In the genomic region with DNA sequence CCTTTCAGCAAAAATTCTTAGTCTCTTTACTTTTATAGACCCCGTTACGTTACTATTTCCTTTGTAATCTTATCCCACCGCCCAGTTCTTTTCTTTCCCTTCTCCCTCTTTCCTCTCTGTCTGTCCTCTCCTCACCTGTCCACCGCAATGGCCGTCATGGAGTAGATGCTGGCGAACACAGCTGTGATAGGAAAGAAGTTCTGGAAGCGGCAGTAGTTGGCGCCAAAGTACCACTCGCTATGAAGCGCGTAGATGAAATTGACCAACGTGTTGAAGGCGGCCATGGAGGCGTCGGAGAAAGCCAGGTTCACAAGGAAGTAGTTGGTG, we compare ENCODE assay signal across 11 cellular contexts. TPM values are rescaled to one million over a fixed set of nuclear protein-coding genes. Genes with fewer than 3 reads are reported as not detected.
ATAC-seq and TF ChIP-seq lines count a peak whose summit lies in the region.
"Had no signal": no experiment of that assay in that cellular context is flagged by ENCODE, and none has a peak within 500 bp of the region (broad histone marks: within the 10 kb centered on the region; RNA-seq: fewer than 3 reads in every experiment).

No MANE protein-coding gene starts in this region.

- H3K4me1 ChIP-seq in HUES64 (ENCODE audit: insufficient read depth, low read length) (no peaks in the 10 kb centered on the region), iPS-18a (ENCODE audit: control insufficient read depth, low read depth, low read length) (peaks cover 3% of the 10 kb centered on the region), rectal smooth muscle tissue (ENCODE audit: control insufficient read depth, insufficient read depth, low read length) (no peaks in the 10 kb centered on the region)

- H3K4me3 ChIP-seq in HUES64 (ENCODE audit: low read length) (peak overlapping the region; percentile 67), iPS-18a (ENCODE audit: low read length) (peak overlapping the region; percentile 87), rectal smooth muscle tissue (ENCODE audit: low read length) (peak overlapping the region; percentile 24)

- no peaks in the 10 kb centered on the region for H3K36me3 Mint-ChIP-seq in stimulated activated memory B cell treated with anti-CD40 and anti-IgM and Interleukin-4, amounts not matched to agents 10 μg/mL and 1 μg/mL and 100 μg/mL, for 72 hours
- H3K36me3 Mint-ChIP-seq: activated naive CD4-positive, alpha-beta T cell treated with anti-CD3 and anti-CD28 coated beads, Interleukin-2, amount 50 U/mL, for 72 hours; CD4-positive, CD25-positive, alpha-beta regulatory T cell had no signal

- H3K27ac Mint-ChIP-seq in stimulated activated memory B cell treated with anti-CD40 and anti-IgM and Interleukin-4, amounts not matched to agents 10 μg/mL and 1 μg/mL and 100 μg/mL, for 72 hours: no peak overlapping the region
- H3K27ac Mint-ChIP-seq: activated naive CD4-positive, alpha-beta T cell treated with anti-CD3 and anti-CD28 coated beads, Interleukin-2, amount 50 U/mL, for 72 hours; CD4-positive, CD25-positive, alpha-beta regulatory T cell; dendritic cell treated with granulocyte-macrophage colony-stimulating factor and Interleukin-4, amounts not matched to agents 40 ng/mL and 50 ng/mL, for 4 days had no signal

- H3K27me3 ChIP-seq in HUES64 (ENCODE audit: insufficient read depth, low read length) (peaks cover 41% of the 10 kb centered on the region), iPS-18a (ENCODE audit: control insufficient read depth, insufficient read depth, low read length) (peaks cover 29% of the 10 kb centered on the region), rectal smooth muscle tissue (ENCODE audit: control insufficient read depth, insufficient read depth, low read length) (no peaks in the 10 kb centered on the region)

- no peaks in the 10 kb centered on the region for H3K9me3 Mint-ChIP-seq in stimulated activated memory B cell treated with anti-CD40 and anti-IgM and Interleukin-4, amounts not matched to agents 10 μg/mL and 1 μg/mL and 100 μg/mL, for 72 hours

- H3K9ac ChIP-seq in HUES64 (ENCODE audit: low read depth, low read length) (peak overlapping the region; percentile 23; the same call in 1 of the 2 replicates), iPS-18a (ENCODE audit: low read length) (peak overlapping the region; percentile 43), rectal smooth muscle tissue (ENCODE audit: low read length) (no peak overlapping the region)

- H3K36me3 ChIP-seq in HUES64 (ENCODE audit: insufficient read depth, low read length) (no peaks in the 10 kb centered on the region), iPS-18a (ENCODE audit: control insufficient read depth, low read depth, low read length) (no peaks in the 10 kb centered on the region), rectal smooth muscle tissue (ENCODE audit: control insufficient read depth, insufficient read depth, low read length) (no peaks in the 10 kb centered on the region)

- H3K4me1 Mint-ChIP-seq in stimulated activated memory B cell treated with anti-CD40 and anti-IgM and Interleukin-4, amounts not matched to agents 10 μg/mL and 1 μg/mL and 100 μg/mL, for 72 hours: no peaks in the 10 kb centered on the region

- H3K4me3 Mint-ChIP-seq in stimulated activated memory B cell treated with anti-CD40 and anti-IgM and Interleukin-4, amounts not matched to agents 10 μg/mL and 1 μg/mL and 100 μg/mL, for 72 hours: no peak overlapping the region
- H3K4me3 Mint-ChIP-seq: CD4-positive, CD25-positive, alpha-beta regulatory T cell; dendritic cell treated with granulocyte-macrophage colony-stimulating factor and Interleukin-4, amounts not matched to agents 40 ng/mL and 50 ng/mL, for 4 days had no signal

- no peaks in the 10 kb centered on the region for H3K27me3 Mint-ChIP-seq in stimulated activated memory B cell treated with anti-CD40 and anti-IgM and Interleukin-4, amounts not matched to agents 10 μg/mL and 1 μg/mL and 100 μg/mL, for 72 hours

- 11% methylated on average over 15 of the region's 15 CpGs for WGBS in HUES64

- H3K27ac ChIP-seq in HUES64 (ENCODE audit: low read depth, low read length) (no peak overlapping the region), iPS-18a (ENCODE audit: low read length) (no peak overlapping the region), rectal smooth muscle tissue (ENCODE audit: low read depth, low read length) (no peak overlapping the region)

- no peaks in the 10 kb centered on the region for H3K9me3 ChIP-seq in HUES64 (ENCODE audit: insufficient read depth, low read depth, low read length)
- H3K9me3 ChIP-seq in iPS-18a (ENCODE audit: control insufficient read depth, low read depth, low read length): no peaks in the 10 kb centered on the region

- ATAC-seq in SK-N-SH treated with all-trans-retinoic acid at 6 μM for 48 hours (peak; percentile 32; the same call in 2 of the 3 replicates), GM19328 (IDR thresholded peaks at IDR 0.05; ENCODE audit: unreplicated experiment) (no peak), GM21515 (IDR thresholded peaks at IDR 0.05; ENCODE audit: unreplicated experiment) (no peak), GM21825 (IDR thresholded peaks at IDR 0.05; ENCODE audit: unreplicated experiment) (no peak)
- ATAC-seq in stimulated activated memory B cell treated with anti-CD40 and anti-IgM and Interleukin-4, amounts not matched to agents 10 μg/mL and 1 μg/mL and 100 μg/mL, for 72 hours: no peak
- ATAC-seq: activated naive CD4-positive, alpha-beta T cell treated with anti-CD3 and anti-CD28 coated beads, Interleukin-2, amount 50 U/mL, for 72 hours had no signal

TF ChIP-seq in SK-N-SH treated with all-trans-retinoic acid at 6 μM for 48 hours, 23 proteins besides CTCF, POLR2A, EP300 and RAD21:
- TF ChIP-seq ESRRG (CRISPR knock-in tag; IDR thresholded peaks at IDR 0.05): no peak
- TF ChIP-seq OSR1 (CRISPR knock-in tag; IDR thresholded peaks at IDR 0.05): no peak
- TF ChIP-seq ZNF8 (CRISPR knock-in tag; IDR thresholded peaks at IDR 0.05): no peak
- no peak for TF ChIP-seq RARB (CRISPR knock-in tag; IDR thresholded peaks at IDR 0.05)
- no peak for TF ChIP-seq BACH2 (CRISPR knock-in tag; IDR thresholded peaks at IDR 0.05; ENCODE audit: borderline replicate concordance)
- TF ChIP-seq, protein P1, sequence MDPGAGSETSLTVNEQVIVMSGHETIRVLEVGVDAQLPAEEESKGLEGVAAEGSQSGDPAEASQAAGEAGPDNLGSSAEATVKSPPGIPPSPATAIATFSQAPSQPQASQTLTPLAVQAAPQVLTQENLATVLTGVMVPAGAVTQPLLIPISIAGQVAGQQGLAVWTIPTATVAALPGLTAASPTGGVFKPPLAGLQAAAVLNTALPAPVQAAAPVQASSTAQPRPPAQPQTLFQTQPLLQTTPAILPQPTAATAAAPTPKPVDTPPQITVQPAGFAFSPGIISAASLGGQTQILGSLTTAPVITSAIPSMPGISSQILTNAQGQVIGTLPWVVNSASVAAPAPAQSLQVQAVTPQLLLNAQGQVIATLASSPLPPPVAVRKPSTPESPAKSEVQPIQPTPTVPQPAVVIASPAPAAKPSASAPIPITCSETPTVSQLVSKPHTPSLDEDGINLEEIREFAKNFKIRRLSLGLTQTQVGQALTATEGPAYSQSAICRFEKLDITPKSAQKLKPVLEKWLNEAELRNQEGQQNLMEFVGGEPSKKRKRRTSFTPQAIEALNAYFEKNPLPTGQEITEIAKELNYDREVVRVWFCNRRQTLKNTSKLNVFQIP (CRISPR knock-in tag; IDR thresholded peaks at IDR 0.05; ENCODE audit: borderline replicate concordance, low read depth): no peak
- TF ChIP-seq, protein P2, sequence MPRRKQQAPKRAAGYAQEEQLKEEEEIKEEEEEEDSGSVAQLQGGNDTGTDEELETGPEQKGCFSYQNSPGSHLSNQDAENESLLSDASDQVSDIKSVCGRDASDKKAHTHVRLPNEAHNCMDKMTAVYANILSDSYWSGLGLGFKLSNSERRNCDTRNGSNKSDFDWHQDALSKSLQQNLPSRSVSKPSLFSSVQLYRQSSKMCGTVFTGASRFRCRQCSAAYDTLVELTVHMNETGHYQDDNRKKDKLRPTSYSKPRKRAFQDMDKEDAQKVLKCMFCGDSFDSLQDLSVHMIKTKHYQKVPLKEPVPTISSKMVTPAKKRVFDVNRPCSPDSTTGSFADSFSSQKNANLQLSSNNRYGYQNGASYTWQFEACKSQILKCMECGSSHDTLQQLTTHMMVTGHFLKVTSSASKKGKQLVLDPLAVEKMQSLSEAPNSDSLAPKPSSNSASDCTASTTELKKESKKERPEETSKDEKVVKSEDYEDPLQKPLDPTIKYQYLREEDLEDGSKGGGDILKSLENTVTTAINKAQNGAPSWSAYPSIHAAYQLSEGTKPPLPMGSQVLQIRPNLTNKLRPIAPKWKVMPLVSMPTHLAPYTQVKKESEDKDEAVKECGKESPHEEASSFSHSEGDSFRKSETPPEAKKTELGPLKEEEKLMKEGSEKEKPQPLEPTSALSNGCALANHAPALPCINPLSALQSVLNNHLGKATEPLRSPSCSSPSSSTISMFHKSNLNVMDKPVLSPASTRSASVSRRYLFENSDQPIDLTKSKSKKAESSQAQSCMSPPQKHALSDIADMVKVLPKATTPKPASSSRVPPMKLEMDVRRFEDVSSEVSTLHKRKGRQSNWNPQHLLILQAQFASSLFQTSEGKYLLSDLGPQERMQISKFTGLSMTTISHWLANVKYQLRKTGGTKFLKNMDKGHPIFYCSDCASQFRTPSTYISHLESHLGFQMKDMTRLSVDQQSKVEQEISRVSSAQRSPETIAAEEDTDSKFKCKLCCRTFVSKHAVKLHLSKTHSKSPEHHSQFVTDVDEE (CRISPR knock-in tag; IDR thresholded peaks at IDR 0.05): no peak
- TF ChIP-seq ZC3H10 (CRISPR knock-in tag; IDR thresholded peaks at IDR 0.05): no peak
- no peak for TF ChIP-seq ARNTL (CRISPR knock-in tag; IDR thresholded peaks at IDR 0.05; ENCODE audit: borderline replicate concordance, low read depth)
- TF ChIP-seq, protein P3, sequence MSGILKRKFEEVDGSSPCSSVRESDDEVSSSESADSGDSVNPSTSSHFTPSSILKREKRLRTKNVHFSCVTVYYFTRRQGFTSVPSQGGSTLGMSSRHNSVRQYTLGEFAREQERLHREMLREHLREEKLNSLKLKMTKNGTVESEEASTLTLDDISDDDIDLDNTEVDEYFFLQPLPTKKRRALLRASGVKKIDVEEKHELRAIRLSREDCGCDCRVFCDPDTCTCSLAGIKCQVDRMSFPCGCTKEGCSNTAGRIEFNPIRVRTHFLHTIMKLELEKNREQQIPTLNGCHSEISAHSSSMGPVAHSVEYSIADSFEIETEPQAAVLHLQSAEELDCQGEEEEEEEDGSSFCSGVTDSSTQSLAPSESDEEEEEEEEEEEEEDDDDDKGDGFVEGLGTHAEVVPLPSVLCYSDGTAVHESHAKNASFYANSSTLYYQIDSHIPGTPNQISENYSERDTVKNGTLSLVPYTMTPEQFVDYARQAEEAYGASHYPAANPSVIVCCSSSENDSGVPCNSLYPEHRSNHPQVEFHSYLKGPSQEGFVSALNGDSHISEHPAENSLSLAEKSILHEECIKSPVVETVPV (CRISPR knock-in tag; IDR thresholded peaks at IDR 0.05): no peak

RNA-seq across cellular contexts. Expression of a gene that starts 0.8 kb away (rescaled TPM):
- polyA plus RNA-seq in HUES64 (2013, experiment 1 of 2): 1.6 TPM
- polyA plus RNA-seq in HUES64 (2013, experiment 2 of 2): 1.4 TPM
- polyA plus RNA-seq: CD4-positive, CD25-positive, alpha-beta regulatory T cell had no signal

Comparison
In these comparisons a context has a peak if more than half of its experiments do, and no peak if none do; other contexts are left out.
1. H3K4me3 ChIP-seq: peak in every context shown above with its lines; median percentile 87 in iPS-18a; 67 in HUES64; 24 in rectal smooth muscle tissue.